38 cellular contexts compared by ENCODE assay signal in genomic region chr6:51415501-51415900, GRCh38.
"Had no signal": no experiment of that assay in that cellular context is flagged by ENCODE, and none has a peak within 500 bp of the region (broad histone marks: within the 10 kb centered on the region; RNA-seq: fewer than 3 reads in every experiment).

No MANE protein-coding gene starts in this region.

- H3K9me3 ChIP-seq: adrenal gland, body of pancreas, breast epithelium had no signal

- H3K4me1 ChIP-seq: adrenal gland, body of pancreas, breast epithelium had no signal

- H3K27me3 Mint-ChIP-seq: activated B cell treated with CpG ODN at 0.5 μM for 24 hours; activated CD4-positive, alpha-beta T cell treated with anti-CD3 and anti-CD28 coated beads, Interleukin-2, amount 10 ng/mL, durations not matched to agents 24 days and 14 days; activated CD8-positive, alpha-beta T cell treated with anti-CD3 and anti-CD28 coated beads for 36 hours; activated naive CD8-positive, alpha-beta T cell treated with anti-CD3 and anti-CD28 coated beads for 36 hours; activated T-helper 17 cell treated with anti-CD3 and anti-CD28 coated beads, Interleukin-2, amount 50 U/mL, for 72 hours; central memory CD8-positive, alpha-beta T cell had no signal

- H3K4me3 ChIP-seq: adrenal gland, body of pancreas, breast epithelium, cardiac muscle cell had no signal

- H3K4me1 Mint-ChIP-seq: activated B cell treated with CpG ODN at 0.5 μM for 24 hours; activated CD4-positive, alpha-beta T cell treated with anti-CD3 and anti-CD28 coated beads, Interleukin-2, amount 10 ng/mL, durations not matched to agents 24 days and 14 days; activated naive CD8-positive, alpha-beta T cell treated with anti-CD3 and anti-CD28 coated beads for 36 hours; activated T-helper 17 cell treated with anti-CD3 and anti-CD28 coated beads, Interleukin-2, amount 50 U/mL, for 72 hours; central memory CD8-positive, alpha-beta T cell had no signal

- H3K9me3 Mint-ChIP-seq: activated CD4-positive, alpha-beta T cell treated with anti-CD3 and anti-CD28 coated beads, Interleukin-2, amount 10 ng/mL, durations not matched to agents 24 days and 14 days; activated naive CD4-positive, alpha-beta T cell treated with anti-CD3 and anti-CD28 coated beads for 36 hours; activated naive CD8-positive, alpha-beta T cell treated with anti-CD3 and anti-CD28 coated beads for 36 hours; T-helper 1 cell treated with Interleukin-12 subunit alpha and Interleukin-12 subunit beta and Interleukin-4 antibody, amounts not matched to agents 30 μg/mL and 1 μg/mL, for 36 hours had no signal

- ATAC-seq: activated CD8-positive, alpha-beta T cell treated with anti-CD3 and anti-CD28 coated beads for 36 hours; activated naive CD4-positive, alpha-beta T cell treated with anti-CD3 and anti-CD28 coated beads, Interleukin-2, amount 50 U/mL, for 72 hours; activated T-cell treated with anti-CD3 and anti-CD28 coated beads, Interleukin-2, amount 50 U/mL, for 4 hours; activated T-cell treated with anti-CD3 and anti-CD28 coated beads, Interleukin-2, amount 50 U/mL, for 72 hours; activated T-helper 17 cell treated with anti-CD3 and anti-CD28 coated beads, Interleukin-2, amount 50 U/mL, for 72 hours; body of pancreas had no signal

- H3K27me3 ChIP-seq: adrenal gland, body of pancreas, brain microvascular endothelial cell, breast epithelium, cardiac muscle cell had no signal

- DNase-seq: activated B cell treated with CpG ODN at 0.5 μM for 24 hours; activated CD4-positive, alpha-beta T cell treated with anti-CD3 and anti-CD28 coated beads for 4 hours; activated CD4-positive, alpha-beta T cell treated with anti-CD3 and anti-CD28 coated beads, Interleukin-2, amount 10 ng/mL, durations not matched to agents 24 days and 14 days; activated CD4-positive, alpha-beta T cell treated with anti-CD3 and anti-CD28 coated beads, Interleukin-2, amount 50 U/mL, for 1 hour; activated CD4-positive, alpha-beta T cell treated with anti-CD3 and anti-CD28 coated beads, Interleukin-2, amount 50 U/mL, for 4 hours; activated CD4-positive, CD25-positive, alpha-beta regulatory T cell treated with anti-CD3 and anti-CD28 coated beads, Interleukin-2, amount 50 U/mL, for 72 hours; activated CD8-positive, alpha-beta memory T cell treated with anti-CD3 and anti-CD28 coated beads, Interleukin-2, amount 50 U/mL, for 4 hours; activated CD8-positive, alpha-beta T cell treated with anti-CD3 and anti-CD28 coated beads for 36 hours; activated effector memory CD4-positive, alpha-beta T cell treated with anti-CD3 and anti-CD28 coated beads, Interleukin-2, amount 50 U/mL, for 16 hours; activated gamma-delta T cell treated with Interleukin-2 at 50 U/mL for 16 hours; activated naive CD4-positive, alpha-beta T cell; activated naive CD4-positive, alpha-beta T cell treated with anti-CD3 and anti-CD28 coated beads for 36 hours; activated naive CD4-positive, alpha-beta T cell treated with anti-CD3 and anti-CD28 coated beads, Interleukin-2, amount 50 U/mL, for 16 hours; activated naive CD8-positive, alpha-beta T cell treated with anti-CD3 and anti-CD28 coated beads for 36 hours; activated T-cell treated with anti-CD3 and anti-CD28 coated beads for 4 hours; activated T-cell treated with anti-CD3 and anti-CD28 coated beads, Interleukin-2, amount 50 U/mL, for 1 hour; activated T-cell treated with anti-CD3 and anti-CD28 coated beads, Interleukin-2, amount 50 U/mL, for 4 hours; activated T-cell treated with anti-CD3 and anti-CD28 coated beads, Interleukin-2, amount 50 U/mL, for 72 hours; adrenal gland; amniotic stem cell; aorta; body of pancreas; brain microvascular endothelial cell; caudate nucleus; cerebellar nuclear complex; SW 1271; T-helper 1 cell; T-helper 2 cell; T-helper 9 cell had no signal

- H3K27ac ChIP-seq: adrenal gland, body of pancreas, brain microvascular endothelial cell, cardiac muscle cell, VCaP had no signal

- H3K4me3 Mint-ChIP-seq: activated B cell treated with CpG ODN at 0.5 μM for 24 hours; activated CD4-positive, alpha-beta T cell treated with anti-CD3 and anti-CD28 coated beads, Interleukin-2, amount 10 ng/mL, durations not matched to agents 24 days and 14 days; activated CD8-positive, alpha-beta T cell treated with anti-CD3 and anti-CD28 coated beads for 36 hours; activated naive CD4-positive, alpha-beta T cell treated with anti-CD3 and anti-CD28 coated beads for 36 hours; activated naive CD8-positive, alpha-beta T cell treated with anti-CD3 and anti-CD28 coated beads for 36 hours; activated T-cell treated with anti-CD3 and anti-CD28 coated beads, Interleukin-2, amount 50 U/mL, for 4 hours; activated T-cell treated with anti-CD3 and anti-CD28 coated beads, Interleukin-2, amount 50 U/mL, for 72 hours; activated T-helper 1 cell treated with anti-CD3 and anti-CD28 coated beads, Interleukin-12 subunit alpha, Interleukin-12 subunit beta, Interleukin-2, Interleukin-4 antibody, amounts not matched to agents 30 ng/mL and 10 ng/mL and 1 ng/mL, durations not matched to agents 14 hours and 24 hours and 36 hours; activated T-helper 17 cell treated with anti-CD3 and anti-CD28 coated beads, Interleukin-2, amount 50 U/mL, for 72 hours; central memory CD8-positive, alpha-beta T cell; T-helper 1 cell treated with Interleukin-12 subunit alpha and Interleukin-12 subunit beta and Interleukin-4 antibody, amounts not matched to agents 30 μg/mL and 1 μg/mL, for 36 hours; T-helper 2 cell treated with Interferon-gamma antibody and Interleukin-4, amounts not matched to agents 5 μg/mL and 100 μg/mL, for 36 hours had no signal

- H3K36me3 ChIP-seq: adrenal gland, brain microvascular endothelial cell, breast epithelium, cardiac muscle cell had no signal

- H3K27ac Mint-ChIP-seq: activated B cell treated with CpG ODN at 0.5 μM for 24 hours; activated CD4-positive, alpha-beta T cell treated with anti-CD3 and anti-CD28 coated beads, Interleukin-2, amount 10 ng/mL, durations not matched to agents 24 days and 14 days; activated CD8-positive, alpha-beta T cell treated with anti-CD3 and anti-CD28 coated beads for 36 hours; activated naive CD4-positive, alpha-beta T cell treated with anti-CD3 and anti-CD28 coated beads for 36 hours; activated naive CD4-positive, alpha-beta T cell treated with anti-CD3 and anti-CD28 coated beads, Interleukin-2, amount 50 U/mL, for 72 hours; activated naive CD8-positive, alpha-beta T cell treated with anti-CD3 and anti-CD28 coated beads for 36 hours; activated T-cell treated with anti-CD3 and anti-CD28 coated beads, Interleukin-2, amount 50 U/mL, for 72 hours; activated T-helper 1 cell treated with anti-CD3 and anti-CD28 coated beads, Interleukin-12 subunit alpha, Interleukin-12 subunit beta, Interleukin-2, Interleukin-4 antibody, amounts not matched to agents 30 ng/mL and 10 ng/mL and 1 ng/mL, durations not matched to agents 14 hours and 24 hours and 36 hours; activated T-helper 17 cell treated with anti-CD3 and anti-CD28 coated beads, Interleukin-2, amount 50 U/mL, for 72 hours; T-helper 1 cell treated with Interleukin-12 subunit alpha and Interleukin-12 subunit beta and Interleukin-4 antibody, amounts not matched to agents 30 μg/mL and 1 μg/mL, for 36 hours; T-helper 2 cell treated with Interferon-gamma antibody and Interleukin-4, amounts not matched to agents 5 μg/mL and 100 μg/mL, for 36 hours had no signal

- H3K36me3 Mint-ChIP-seq: activated naive CD4-positive, alpha-beta T cell treated with anti-CD3 and anti-CD28 coated beads, Interleukin-2, amount 50 U/mL, for 72 hours; activated naive CD8-positive, alpha-beta T cell treated with anti-CD3 and anti-CD28 coated beads for 36 hours had no signal
